Comparison of ENCODE assay signal across 2 cellular contexts in genomic region chr22:45139693-45140092, GRCh38.
TF ChIP-seq lines count a peak whose summit lies in the region.

No MANE protein-coding gene starts in this region.

TF ChIP-seq in HepG2, 621 proteins besides CTCF, POLR2A, EP300 and RAD21:
- TF ChIP-seq CREB1 (IDR thresholded peaks at IDR 0.05) = peak; percentile 83
- no peak for TF ChIP-seq CREB1 (CRISPR knock-in tag; IDR thresholded peaks at IDR 0.05)
- TF ChIP-seq ZBTB8A (CRISPR knock-in tag; IDR thresholded peaks at IDR 0.05; ENCODE audit: borderline replicate concordance, low read depth) = no peak
- peak; percentile 93 for TF ChIP-seq ATF7 (IDR thresholded peaks at IDR 0.05)
- no peak for TF ChIP-seq ATF7 (CRISPR knock-in tag; IDR thresholded peaks at IDR 0.05)
- TF ChIP-seq TRIM22 (IDR thresholded peaks at IDR 0.05) = no peak
- TF ChIP-seq HCFC1 (IDR thresholded peaks at IDR 0.05; ENCODE audit: low read depth, low read length) = no peak
TF ChIP-seq in HepG2: peak in this region for 2.

TF ChIP-seq in endothelial cell of umbilical vein, 7 proteins besides CTCF, POLR2A, EP300 and RAD21:
- TF ChIP-seq JUN (IDR thresholded peaks at IDR 0.05; ENCODE audit: borderline replicate concordance, insufficient read depth, insufficient read length, low read depth) (peak; percentile 5), POLR2AphosphoS5 (IDR thresholded peaks at IDR 0.05; ENCODE audit: insufficient read depth, low read depth, low read length) (no peak)
